16 cellular contexts compared by ENCODE assay signal in genomic region chr1:90879281-90879680, GRCh38.
DNase-seq lines count a peak whose midpoint lies in the region; ATAC-seq and TF ChIP-seq lines count a peak whose summit lies in the region.
"Had no signal": no experiment of that assay in that cellular context is flagged by ENCODE, and none has a peak within 500 bp of the region (broad histone marks: within the 10 kb centered on the region; RNA-seq: fewer than 3 reads in every experiment).

No MANE protein-coding gene starts in this region.

- DNase-seq in DMS153 (lab: John Stamatoyannopoulos, UW), result peak; percentile 29
- no peak for DNase-seq in DMS153 treated with DMSO at 0.1 percent for 48 hours (lab: John Stamatoyannopoulos, UW; ENCODE audit: unreplicated experiment)
- peak; percentile 7 for DNase-seq in IMR-90
- DNase-seq in SK-MEL-5 (ENCODE audit: low read depth, low spot score), result peak; percentile 10
- peak; percentile 13 for DNase-seq in fibroblast of pulmonary artery (ENCODE audit: low read depth)
- DNase-seq in caudate nucleus (lab: John Stamatoyannopoulos, UW), result no peak
- DNase-seq in posterior vena cava (ENCODE audit: low spot score), result no peak
- DNase-seq: 8988T; activated CD4-positive, alpha-beta T cell treated with anti-CD3 and anti-CD28 coated beads, Interleukin-2, amount 10 ng/mL, durations not matched to agents 24 days and 14 days; CD4-positive, alpha-beta T cell; immature natural killer cell; SHP77 treated with DMSO at 0.1 percent for 48 hours had no signal

- intact Hi-C loops in IMR-90 (cut with micrococcal nuclease), result no loop called here
- intact Hi-C loops in posterior vena cava (cut with DNase I), result no loop called here

- no peaks in the 10 kb centered on the region for H3K4me1 ChIP-seq in IMR-90 (ENCODE audit: control insufficient read depth, insufficient read depth, low read length)

- dilution Hi-C loops in IMR-90 (cut with HindIII; ENCODE audit: low sequenced_read_pairs, unreplicated experiment), result no loop called here

- WGBS in IMR-90 (ENCODE audit: extremely low coverage in 2 of 2, insufficient read length in 1 of 2), 2 experiments, result no CpG with 5 or more reads among the region's 1 CpG

- no peaks in the 10 kb centered on the region for H3K79me1 ChIP-seq in IMR-90 (ENCODE audit: low read depth in 1 of 2, low read length in 2 of 2)

- H3K27me3 ChIP-seq in IMR-90 (ENCODE audit: control insufficient read depth, insufficient read depth, low read length), result no peaks in the 10 kb centered on the region

- H2AFZ ChIP-seq in IMR-90 (replicated peaks; ENCODE audit: low read length, poor library complexity), result no peak overlapping the region

- H2BK20ac ChIP-seq in IMR-90 (ENCODE audit: low read depth, low read length), result no peak overlapping the region

- H3K14ac ChIP-seq in IMR-90 (replicated peaks; ENCODE audit: low read depth, low read length), result no peak overlapping the region

- no peak overlapping the region for H3K56ac ChIP-seq in IMR-90 (ENCODE audit: extremely low read depth, insufficient read depth, low read length)

- H2BK120ac ChIP-seq in IMR-90 (ENCODE audit: low read depth, low read length), result no peak overlapping the region

- H3K9me1 ChIP-seq in IMR-90 (ENCODE audit: insufficient read depth, low read length), result no peaks in the 10 kb centered on the region

- H2AK9ac ChIP-seq in IMR-90 (replicated peaks; ENCODE audit: low read depth, low read length, poor library complexity), result no peak overlapping the region

- H3K4me2 ChIP-seq in IMR-90 (ENCODE audit: low read depth, low read length), result no peak overlapping the region

- H4K91ac ChIP-seq in IMR-90 (ENCODE audit: insufficient read depth, low read depth, low read length), result no peak overlapping the region

- no peak overlapping the region for H3K23ac ChIP-seq in IMR-90 (ENCODE audit: low read depth, low read length)

- no peak overlapping the region for H3K9ac ChIP-seq in IMR-90 (ENCODE audit: low read depth, low read length)

- no peak overlapping the region for H2BK15ac ChIP-seq in IMR-90 (ENCODE audit: low read depth, low read length)

- no peak for TF ChIP-seq POLR2A in IMR-90 (IDR thresholded peaks at IDR 0.05; ENCODE audit: low read depth, low read length)

- no peak overlapping the region for H3K4ac ChIP-seq in IMR-90 (ENCODE audit: low read depth, low read length)

- no peak overlapping the region for H2AK5ac ChIP-seq in IMR-90 (ENCODE audit: low read depth, low read length)

- H3K9me3 ChIP-seq in IMR-90 (ENCODE audit: control insufficient read depth, insufficient read depth, low read length), result peaks cover 4% of the 10 kb centered on the region

- no peak overlapping the region for H3K18ac ChIP-seq in IMR-90 (ENCODE audit: low read depth, low read length)

- TF ChIP-seq RAD21 in IMR-90 (IDR thresholded peaks at IDR 0.05; ENCODE audit: low read length), result no peak

- TF ChIP-seq CTCF in IMR-90 (conservative IDR thresholded peaks at IDR 0.05; ENCODE audit: low read depth, low read length), result no peak
- TF ChIP-seq CTCF in fibroblast of pulmonary artery (IDR thresholded peaks at IDR 0.05; ENCODE audit: low read length, missing control alignments), result no peak

- no TSS peak for BruUV-seq in IMR-90 (replicated peaks; lab: Mats Ljungman, UMichigan)

- no peaks in the 10 kb centered on the region for H4K20me1 ChIP-seq in IMR-90 (ENCODE audit: insufficient read depth, low read length)

- POLR2A ChIA-PET in IMR-90 (lab: Charles Lee; ENCODE audit: unreplicated experiment), result no interaction called here

- H2BK5ac ChIP-seq in IMR-90 (ENCODE audit: low read depth, low read length, poor library complexity, severe bottlenecking), result no peak overlapping the region

- no peak overlapping the region for H4K8ac ChIP-seq in IMR-90 (ENCODE audit: low read depth in 2 of 2, low read length in 2 of 2)

- H3K27ac ChIP-seq in IMR-90 (ENCODE audit: insufficient read depth, low read length), result no peak overlapping the region
- H3K27ac ChIP-seq in caudate nucleus (ENCODE audit: low read depth, low read length), result no peak overlapping the region
- H3K27ac ChIP-seq: thoracic aorta had no signal

- no peaks in the 10 kb centered on the region for H3K36me3 ChIP-seq in IMR-90 (ENCODE audit: control insufficient read depth, insufficient read depth, low read length)
- H3K36me3 ChIP-seq: thoracic aorta had no signal

- ATAC-seq in IMR-90 (ENCODE audit: low read depth) (no peak), GM18909 (IDR thresholded peaks at IDR 0.05; ENCODE audit: poor library complexity, unreplicated experiment) (no peak)
- ATAC-seq: activated naive CD4-positive, alpha-beta T cell treated with anti-CD3 and anti-CD28 coated beads, Interleukin-2, amount 50 U/mL, for 72 hours; sciatic nerve had no signal

- H3K4me3 ChIP-seq in IMR-90 (ENCODE audit: insufficient read depth, low read depth, low read length) (no peak overlapping the region), fibroblast of pulmonary artery (replicated peaks; ENCODE audit: low read depth, low read length) (no peak overlapping the region)
- H3K4me3 ChIP-seq: thoracic aorta had no signal

- in situ Hi-C loops in IMR-90 (cut with MboI; ENCODE audit: low sequenced_read_pairs) (no loop called here), SK-MEL-5 (cut with HindIII; ENCODE audit: low pct_unique_long_range_greater_than_20kb, low sequenced_read_pairs) (no loop called here)

- CTCF ChIA-PET in IMR-90 (lab: Yijun Ruan, JAX), result no interaction called here

- H4K5ac ChIP-seq in IMR-90 (ENCODE audit: low read depth, low read length), result no peak overlapping the region

TF ChIP-seq in IMR-90, 13 proteins besides CTCF, POLR2A, EP300 and RAD21:
- TF ChIP-seq FOS (IDR thresholded peaks at IDR 0.05; ENCODE audit: low read depth, low read length) (no peak), ELK1 (IDR thresholded peaks at IDR 0.05; ENCODE audit: borderline replicate concordance, low read depth, low read length) (no peak), USF2 (IDR thresholded peaks at IDR 0.05; ENCODE audit: low read depth, low read length) (no peak)

Comparison
In these comparisons a context has a peak if more than half of its experiments do, and no peak if none do; other contexts are left out.
1. DNase-seq: peak in DMS153 (single experiment), IMR-90 (single experiment), SK-MEL-5 (single experiment) and fibroblast of pulmonary artery (single experiment); none in DMS153 treated with DMSO at 0.1 percent for 48 hours (single experiment), caudate nucleus (0 of 61) and posterior vena cava (single experiment).